ENCODE assay signal across 10 cellular contexts in the genomic region with DNA sequence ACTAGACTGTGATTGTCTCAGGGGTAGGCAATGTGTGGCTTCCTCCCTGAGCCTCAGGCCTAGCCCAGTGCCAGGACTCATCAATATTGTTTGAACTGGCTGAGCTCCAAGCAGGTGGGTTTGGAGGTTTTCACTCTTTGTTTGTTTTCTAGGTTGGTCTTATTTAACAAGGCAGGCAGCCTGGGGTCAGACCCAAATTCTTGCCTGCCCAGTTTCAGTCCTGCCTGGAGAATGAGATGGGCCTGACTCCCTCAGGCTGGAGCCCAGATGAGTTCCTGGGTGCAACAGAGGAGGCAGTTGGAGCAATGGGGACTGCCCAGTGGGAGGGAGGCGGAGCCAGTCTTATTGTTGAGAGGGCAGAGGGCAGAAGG. TPM values are rescaled to one million over a fixed set of nuclear protein-coding genes. Genes with fewer than 3 reads are reported as not detected.
DNase-seq lines count a peak whose midpoint lies in the region; ATAC-seq, FAIRE-seq and TF ChIP-seq lines count a peak whose summit lies in the region.
"Had no signal": no experiment of that assay in that cellular context is flagged by ENCODE, and none has a peak within 500 bp of the region (broad histone marks: within the 10 kb centered on the region; RNA-seq: fewer than 3 reads in every experiment).

No MANE protein-coding gene starts in this region.

- intact Hi-C loops in endothelial cell of umbilical vein (cut with micrococcal nuclease) (no loop called here), head of caudate nucleus (cut with DNase I) (no loop called here)

- no peaks in the 10 kb centered on the region for H3K79me2 ChIP-seq in endothelial cell of umbilical vein (ENCODE audit: control insufficient read depth, insufficient read depth, low read length)

- no TSS peak for BruUV-seq in endothelial cell of umbilical vein (replicated peaks; lab: Mats Ljungman, UMichigan)

- no peak overlapping the region for H3K4me3 Mint-ChIP-seq in stimulated activated naive B cell treated with anti-CD40 and anti-IgM and Interleukin-4, amounts not matched to agents 10 μg/mL and 1 μg/mL and 100 μg/mL, for 72 hours
- H3K4me3 Mint-ChIP-seq: activated CD4-positive, alpha-beta T cell treated with anti-CD3 and anti-CD28 coated beads for 36 hours had no signal

- H4K20me1 ChIP-seq in endothelial cell of umbilical vein (replicated peaks; ENCODE audit: control insufficient read depth, extremely low read depth, insufficient read depth, low read length) = no peaks in the 10 kb centered on the region

- no peaks in the 10 kb centered on the region for H3K9me3 Mint-ChIP-seq in stimulated activated naive B cell treated with anti-CD40 and anti-IgM and Interleukin-4, amounts not matched to agents 10 μg/mL and 1 μg/mL and 100 μg/mL, for 72 hours

- H3K27me3 Mint-ChIP-seq in stimulated activated naive B cell treated with anti-CD40 and anti-IgM and Interleukin-4, amounts not matched to agents 10 μg/mL and 1 μg/mL and 100 μg/mL, for 72 hours = peaks cover 0 to 15% of the 10 kb centered on the region in 2 donors
- H3K27me3 Mint-ChIP-seq: activated CD4-positive, alpha-beta T cell treated with anti-CD3 and anti-CD28 coated beads for 36 hours had no signal

- peak; percentile 100 for DNase-seq in HT-29 (ENCODE audit: low spot score)
- peak; percentile 7 for DNase-seq in NCI-H510A (lab: John Stamatoyannopoulos, UW)
- peak; percentile 34 for DNase-seq in endothelial cell of umbilical vein (ENCODE audit: low read depth, low spot score)
- DNase-seq in head of caudate nucleus = no peak
- DNase-seq in stimulated activated naive B cell treated with anti-CD40 and anti-IgM and Interleukin-4, amounts not matched to agents 10 μg/mL and 1 μg/mL and 100 μg/mL, for 72 hours = no peak
- no peak for DNase-seq in putamen (ENCODE audit: low spot score)
- DNase-seq: activated CD4-positive, alpha-beta T cell treated with anti-CD3 and anti-CD28 coated beads for 36 hours; GF-D8 had no signal

- H3K27ac ChIP-seq in endothelial cell of umbilical vein (ENCODE audit: insufficient read depth, low read depth, low read length) (peak overlapping the region; percentile 57), skin epidermis (peak overlapping the region in 16 of 21 experiments; percentile 11 to 72 (median 51))

- peaks cover 6 to 20% of the 10 kb centered on the region in 2 donors for H3K4me1 Mint-ChIP-seq in stimulated activated naive B cell treated with anti-CD40 and anti-IgM and Interleukin-4, amounts not matched to agents 10 μg/mL and 1 μg/mL and 100 μg/mL, for 72 hours

- POLR2A ChIA-PET in endothelial cell of umbilical vein (lab: Charles Lee) = interaction anchor here (0.7 to 1.2 kb wide), 2 partner anchors 29 to 47 kb away, joined by 3 to 4 read pairs; a partner anchor contains a TSS

- CTCF ChIA-PET in endothelial cell of umbilical vein (lab: Charles Lee) = interaction anchor here (1.0 to 2.2 kb wide), 6 partner anchors 10 to 123 kb away, joined by 3 to 16 read pairs (median 6); no protein-coding TSS in a partner anchor

- FAIRE-seq in endothelial cell of umbilical vein (lab: Jason Lieb, UNC) = no peak

- TF ChIP-seq POLR2A in endothelial cell of umbilical vein (IDR thresholded peaks at IDR 0.05; ENCODE audit: low read depth, low read length) = no peak

- TF ChIP-seq CTCF in endothelial cell of umbilical vein (IDR thresholded peaks at IDR 0.05; ENCODE audit: extremely low read depth in 1 of 2, insufficient read depth in 1 of 2, low read depth in 1 of 2, low read length in 2 of 2) = no peak

- H3K36me3 Mint-ChIP-seq in stimulated activated naive B cell treated with anti-CD40 and anti-IgM and Interleukin-4, amounts not matched to agents 10 μg/mL and 1 μg/mL and 100 μg/mL, for 72 hours = no peaks in the 10 kb centered on the region

- no peak overlapping the region for H3K9ac ChIP-seq in endothelial cell of umbilical vein (replicated peaks; ENCODE audit: extremely low read depth, insufficient read depth, low read length)

- no peaks in the 10 kb centered on the region for H3K36me3 ChIP-seq in endothelial cell of umbilical vein (ENCODE audit: control insufficient read depth in 2 of 2, extremely low read depth in 1 of 2, insufficient read depth in 2 of 2, low read length in 2 of 2)

- H2AFZ ChIP-seq in endothelial cell of umbilical vein (ENCODE audit: low read depth, low read length) = no peak overlapping the region

- no peaks in the 10 kb centered on the region for H3K9me3 ChIP-seq in endothelial cell of umbilical vein (replicated peaks; ENCODE audit: control insufficient read depth, insufficient read depth, low read length)

- H3K4me3 ChIP-seq in endothelial cell of umbilical vein (replicated peaks in 1 of 3; ENCODE audit: insufficient read depth in 1 of 3, low read depth in 1 of 3, low read length in 3 of 3) (no peak overlapping the region), skin epidermis (no peak overlapping the region)

- no peak overlapping the region for H3K4me2 ChIP-seq in endothelial cell of umbilical vein (ENCODE audit: insufficient read depth, low read length)

- no peaks in the 10 kb centered on the region for H3K9me1 ChIP-seq in endothelial cell of umbilical vein (replicated peaks; ENCODE audit: control insufficient read depth, extremely low read depth, insufficient read depth, low read length)

- no peak for ATAC-seq in stimulated activated naive B cell treated with anti-CD40 and anti-IgM and Interleukin-4, amounts not matched to agents 10 μg/mL and 1 μg/mL and 100 μg/mL, for 72 hours (replicated peaks)
- ATAC-seq in GM21447 (IDR thresholded peaks at IDR 0.05; ENCODE audit: unreplicated experiment) = no peak
- ATAC-seq: activated CD4-positive, alpha-beta T cell treated with anti-CD3 and anti-CD28 coated beads for 36 hours had no signal

- dilution Hi-C loops in endothelial cell of umbilical vein (cut with MboI; ENCODE audit: extremely low pct_ligation_motif_present, low sequenced_read_pairs) = no loop called here

- H3K4me1 ChIP-seq in endothelial cell of umbilical vein (ENCODE audit: control insufficient read depth, extremely low read depth, insufficient read depth, low read length) = peaks cover 42% of the 10 kb centered on the region

- H3K27me3 ChIP-seq in endothelial cell of umbilical vein (ENCODE audit: control insufficient read depth in 2 of 2, insufficient read depth in 2 of 2, low read length in 2 of 2) = no peaks in the 10 kb centered on the region

- no peak overlapping the region for H3K27ac Mint-ChIP-seq in stimulated activated naive B cell treated with anti-CD40 and anti-IgM and Interleukin-4, amounts not matched to agents 10 μg/mL and 1 μg/mL and 100 μg/mL, for 72 hours

TF ChIP-seq in endothelial cell of umbilical vein, 7 proteins besides CTCF, POLR2A, EP300 and RAD21:
- TF ChIP-seq, protein P1, sequence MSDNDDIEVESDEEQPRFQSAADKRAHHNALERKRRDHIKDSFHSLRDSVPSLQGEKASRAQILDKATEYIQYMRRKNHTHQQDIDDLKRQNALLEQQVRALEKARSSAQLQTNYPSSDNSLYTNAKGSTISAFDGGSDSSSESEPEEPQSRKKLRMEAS (IDR thresholded peaks at IDR 0.05; ENCODE audit: insufficient read depth, insufficient read length) = no peak
- TF ChIP-seq GATA2 (IDR thresholded peaks at IDR 0.05; ENCODE audit: insufficient read depth, insufficient read length, low read depth, low read length) (no peak), FOS (IDR thresholded peaks at IDR 0.05; ENCODE audit: borderline replicate concordance, insufficient read depth, low read length) (no peak), POLR2AphosphoS5 (IDR thresholded peaks at IDR 0.05; ENCODE audit: insufficient read depth, low read depth, low read length) (no peak)

RNA-seq across cellular contexts. Expression of a gene that starts 28.3 kb away (rescaled TPM):
- 65.5 and 72.6 TPM in 2 replicates for total RNA-seq in HT-29 (2014; rRNA removed; shearing (Covaris generic))
- total RNA-seq in endothelial cell of umbilical vein = 78.2 and 79.4 TPM in 2 replicates
- polyA plus RNA-seq in endothelial cell of umbilical vein = 29.6 and 31.5 TPM in 2 replicates
- polyA plus RNA-seq in endothelial cell of umbilical vein (2011; cell fraction: cytosol; rRNA removed) = 24.4 and 26.7 TPM in 2 replicates
- polyA plus RNA-seq in endothelial cell of umbilical vein (2011; cell fraction: nucleus; rRNA removed) = 46.0 and 57.6 TPM in 2 replicates
- polyA plus RNA-seq in endothelial cell of umbilical vein (2012) = 45.4 and 53.5 TPM in 2 replicates
- polyA minus RNA-seq in endothelial cell of umbilical vein = 41.5 and 42.9 TPM in 2 replicates
- not detected for polyA minus RNA-seq in endothelial cell of umbilical vein (2011; cell fraction: cytosol; rRNA and poly(A)+ RNA removed)
- polyA minus RNA-seq in endothelial cell of umbilical vein (2011; cell fraction: nucleus; rRNA and poly(A)+ RNA removed) = 32.9 and 44.5 TPM in 2 replicates

Comparison
In these comparisons a context has a peak if more than half of its experiments do, and no peak if none do; other contexts are left out.
1. DNase-seq: peak in HT-29 (single experiment), NCI-H510A (single experiment) and endothelial cell of umbilical vein (single experiment); none in head of caudate nucleus (0 of 42), stimulated activated naive B cell treated with anti-CD40 and anti-IgM and Interleukin-4, amounts not matched to agents 10 μg/mL and 1 μg/mL and 100 μg/mL, for 72 hours (single experiment) and putamen (single experiment).